Comparison of ENCODE assay signal across 24 cellular contexts in the genomic region with DNA sequence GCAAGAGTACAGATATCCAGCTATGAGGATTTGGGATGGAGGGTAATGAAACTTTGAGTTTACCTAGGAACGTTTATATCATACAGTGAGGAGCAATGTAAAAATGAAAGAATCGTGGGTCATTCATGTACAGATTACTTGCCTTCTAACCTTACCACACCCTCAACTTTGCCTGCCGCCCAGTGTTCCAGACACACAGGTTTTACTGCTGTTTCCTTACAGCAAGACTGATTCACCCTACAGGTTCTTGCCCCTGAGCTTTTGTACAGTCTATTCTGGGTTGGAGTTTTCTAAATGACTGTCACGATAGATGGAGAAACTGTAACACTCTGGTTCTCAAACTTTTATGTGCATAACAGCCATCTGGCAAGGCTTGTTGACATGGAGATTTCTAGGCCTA. TPM values are rescaled to one million over a fixed set of nuclear protein-coding genes. Genes with fewer than 3 reads are reported as not detected.
"Had no signal": no experiment of that assay in that cellular context is flagged by ENCODE, and none has a peak within 500 bp of the region (broad histone marks: within the 10 kb centered on the region; RNA-seq: fewer than 3 reads in every experiment).

No MANE protein-coding gene starts in this region.

- H3K27me3 Mint-ChIP-seq: activated CD8-positive, alpha-beta memory T cell treated with anti-CD3 and anti-CD28 coated beads, Interleukin-2, amount 10 ng/mL, durations not matched to agents 7 days and 5 days; activated CD8-positive, alpha-beta T cell treated with anti-CD3 and anti-CD28 coated beads for 36 hours; progenitor cell of endocrine pancreas; stimulated activated naive CD8-positive, alpha-beta T cell treated with anti-CD3 and anti-CD28 coated beads, Interleukin-15, Interleukin-2, amounts not matched to agents 100 ng/mL and 50 ng/mL, for 24 hours; T-cell had no signal

- H3K9me3 Mint-ChIP-seq: activated CD4-positive, alpha-beta T cell treated with anti-CD3 and anti-CD28 coated beads, Interleukin-2, amount 10 ng/mL, durations not matched to agents 24 days and 14 days; activated CD8-positive, alpha-beta T cell treated with anti-CD3 and anti-CD28 coated beads for 36 hours; naive thymus-derived CD8-positive, alpha-beta T cell; stimulated activated naive CD8-positive, alpha-beta T cell treated with anti-CD3 and anti-CD28 coated beads, Interleukin-15, Interleukin-2, amounts not matched to agents 100 ng/mL and 50 ng/mL, for 24 hours; T-cell; T-helper 2 cell treated with Interferon-gamma antibody and Interleukin-4, amounts not matched to agents 5 μg/mL and 100 μg/mL, for 36 hours had no signal

- H3K36me3 Mint-ChIP-seq: activated naive CD4-positive, alpha-beta T cell treated with anti-CD3 and anti-CD28 coated beads, Interleukin-2, amount 50 U/mL, for 72 hours; brain; naive thymus-derived CD8-positive, alpha-beta T cell; neural progenitor cell; T-cell had no signal

- H3K9me3 ChIP-seq: heart right ventricle, lower lobe of right lung, sigmoid colon had no signal

- DNase-seq: activated CD4-positive, alpha-beta T cell treated with anti-CD3 and anti-CD28 coated beads, Interleukin-2, amount 10 ng/mL, durations not matched to agents 24 days and 14 days; activated CD8-positive, alpha-beta memory T cell treated with anti-CD3 and anti-CD28 coated beads, Interleukin-2, amount 10 ng/mL, durations not matched to agents 7 days and 5 days; activated CD8-positive, alpha-beta T cell treated with anti-CD3 and anti-CD28 coated beads for 36 hours; activated gamma-delta T cell treated with Interleukin-2 at 50 U/mL for 16 hours; activated T-cell treated with anti-CD3 and anti-CD28 coated beads for 4 hours; aorta; caudate nucleus; dermis blood vessel endothelial cell; effector CD8-positive, alpha-beta T cell; heart right ventricle; kidney; lower lobe of right lung; mesendoderm; naive thymus-derived CD8-positive, alpha-beta T cell; retina; sigmoid colon; T-cell had no signal

- H3K4me1 ChIP-seq: heart right ventricle, lower lobe of right lung, neural progenitor cell, sigmoid colon had no signal

- H3K4me3 Mint-ChIP-seq: activated CD4-positive, alpha-beta T cell treated with anti-CD3 and anti-CD28 coated beads, Interleukin-2, amount 10 ng/mL, durations not matched to agents 24 days and 14 days; activated CD8-positive, alpha-beta memory T cell treated with anti-CD3 and anti-CD28 coated beads, Interleukin-2, amount 10 ng/mL, durations not matched to agents 7 days and 5 days; activated CD8-positive, alpha-beta T cell treated with anti-CD3 and anti-CD28 coated beads for 36 hours; brain; naive thymus-derived CD8-positive, alpha-beta T cell; neural progenitor cell; stimulated activated naive CD8-positive, alpha-beta T cell treated with anti-CD3 and anti-CD28 coated beads, Interleukin-15, Interleukin-2, amounts not matched to agents 100 ng/mL and 50 ng/mL, for 24 hours; T-cell; T-helper 2 cell treated with Interferon-gamma antibody and Interleukin-4, amounts not matched to agents 5 μg/mL and 100 μg/mL, for 36 hours had no signal

- FAIRE-seq: kidney had no signal

- H3K4me1 Mint-ChIP-seq: brain; naive thymus-derived CD8-positive, alpha-beta T cell; T-cell had no signal

- H3K27ac ChIP-seq: heart right ventricle, lower lobe of right lung, neural progenitor cell, sigmoid colon, VCaP had no signal

- H3K4me3 ChIP-seq: heart right ventricle, lower lobe of right lung, neural progenitor cell, sigmoid colon had no signal

- H3K36me3 ChIP-seq: heart right ventricle, lower lobe of right lung, neural progenitor cell, sigmoid colon had no signal

- H3K27me3 ChIP-seq: neural progenitor cell, sigmoid colon had no signal

- H3K27ac Mint-ChIP-seq: activated CD4-positive, alpha-beta T cell treated with anti-CD3 and anti-CD28 coated beads, Interleukin-2, amount 10 ng/mL, durations not matched to agents 24 days and 14 days; activated CD8-positive, alpha-beta memory T cell treated with anti-CD3 and anti-CD28 coated beads, Interleukin-2, amount 10 ng/mL, durations not matched to agents 7 days and 5 days; activated CD8-positive, alpha-beta T cell treated with anti-CD3 and anti-CD28 coated beads for 36 hours; activated naive CD4-positive, alpha-beta T cell treated with anti-CD3 and anti-CD28 coated beads, Interleukin-2, amount 50 U/mL, for 72 hours; brain; naive thymus-derived CD8-positive, alpha-beta T cell; neural progenitor cell; progenitor cell of endocrine pancreas; stimulated activated naive CD8-positive, alpha-beta T cell treated with anti-CD3 and anti-CD28 coated beads, Interleukin-15, Interleukin-2, amounts not matched to agents 100 ng/mL and 50 ng/mL, for 24 hours; T-cell; T-helper 2 cell treated with Interferon-gamma antibody and Interleukin-4, amounts not matched to agents 5 μg/mL and 100 μg/mL, for 36 hours had no signal

- H2AFZ ChIP-seq: neural progenitor cell had no signal

- H3K4me2 ChIP-seq: neural progenitor cell had no signal

- H3K9ac ChIP-seq: neural progenitor cell had no signal

RNA-seq across cellular contexts. Expression of gene TPRG1, which starts 6.7 kb away (rescaled TPM):
- total RNA-seq: dermis blood vessel endothelial cell had no signal
